In the genomic region with DNA sequence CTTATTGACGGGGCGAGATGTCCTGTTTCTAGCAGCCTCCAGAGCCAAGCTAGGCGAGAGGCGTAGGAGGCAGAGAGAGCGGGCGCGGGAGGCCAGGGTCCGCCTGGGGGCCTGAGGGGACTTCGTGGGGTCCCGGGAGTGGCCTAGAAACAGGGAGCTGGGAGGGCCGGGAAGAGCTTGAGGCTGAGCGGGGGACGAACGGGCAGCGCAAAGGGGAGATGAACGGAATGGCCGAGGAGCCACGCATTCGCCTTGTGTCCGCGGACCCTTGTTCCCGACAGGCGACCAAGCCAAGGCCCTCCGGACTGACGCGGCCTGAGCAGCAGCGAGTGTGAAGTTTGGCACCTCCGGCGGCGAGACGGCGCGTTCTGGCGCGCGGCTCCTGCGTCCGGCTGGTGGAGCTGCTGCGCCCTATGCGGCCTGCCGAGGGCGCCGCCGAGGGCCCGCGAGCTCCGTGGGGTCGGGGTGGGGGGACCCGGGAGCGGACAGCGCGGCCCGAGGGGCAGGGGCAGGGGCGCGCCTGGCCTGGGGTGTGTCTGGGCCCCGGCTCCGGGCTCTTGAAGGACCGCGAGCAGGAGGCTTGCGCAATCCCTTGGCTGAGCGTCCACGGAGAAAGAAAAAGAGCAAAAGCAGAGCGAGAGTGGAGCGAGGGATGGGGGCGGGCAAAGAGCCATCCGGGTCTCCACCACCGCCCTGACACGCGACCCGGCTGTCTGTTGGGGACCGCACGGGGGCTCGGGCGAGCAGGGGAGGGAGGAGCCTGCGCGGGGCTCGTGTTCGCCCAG, we compare ENCODE assay signal across 8 cellular contexts. TPM values are rescaled to one million over a fixed set of nuclear protein-coding genes. Genes with fewer than 3 reads are reported as not detected.
A peak's percentile ranks its signal among the peaks of the same experiment; 100 is the strongest.
DNase-seq lines count a peak whose midpoint lies in the region; ATAC-seq and TF ChIP-seq lines count a peak whose summit lies in the region.

No MANE protein-coding gene starts in this region.

- TF ChIP-seq POLR2A in transverse colon (IDR thresholded peaks at IDR 0.05) = no peak

- H4K20me1 ChIP-seq in OCI-LY3 (ENCODE audit: insufficient read depth, low read length) = peaks cover 32% of the 10 kb centered on the region

- peak overlapping the region; percentile 41; the same call in 1 of the 2 replicates for H3K9ac ChIP-seq in ES-I3 (ENCODE audit: low read depth, low read length)
- peak overlapping the region; percentile 71; the same call in 1 of the 2 replicates for H3K9ac ChIP-seq in OCI-LY3 (ENCODE audit: low read length)

- intact Hi-C loops in lower lobe of right lung (cut with DNase I) = no loop called here
- intact Hi-C loops in transverse colon (cut with DNase I; ENCODE audit: low total_unique reads) = loop anchor here (5.0 kb wide), 1 partner anchor 43 kb away; the partner anchor contains the start of gene CBX8

- TF ChIP-seq EP300 in transverse colon (IDR thresholded peaks at IDR 0.05; ENCODE audit: low read depth) = no peak

- H3K4me3 ChIP-seq in OCI-LY3 (ENCODE audit: low read length) = peak overlapping the region; percentile 85
- no peak overlapping the region for H3K4me3 ChIP-seq in cardiac fibroblast (replicated peaks in 1 of 2; ENCODE audit: low read depth in 2 of 2, low read length in 2 of 2)
- peak overlapping the region; percentile 67 for H3K4me3 ChIP-seq in lower lobe of right lung
- peak overlapping the region in 1 of 4 donors; percentile 56 for H3K4me3 ChIP-seq in transverse colon

- peak overlapping the region; percentile 70 for H3K4me2 ChIP-seq in OCI-LY3 (ENCODE audit: low read length)

- DNase-seq in cardiac fibroblast (ENCODE audit: low read depth in 2 of 2) (peak; percentile 58 to 65), lower lobe of right lung (peak; percentile 84), transverse colon (peak; percentile 67), GOT3 (lab: John Stamatoyannopoulos, UW) (no peak)

- H3K27ac ChIP-seq in OCI-LY3 (ENCODE audit: low read length) (no peak overlapping the region), lower lobe of right lung (peak overlapping the region; percentile 83), transverse colon (peak overlapping the region in 3 of 4 donors; percentile 83 to 86 (median 83))

- H3K9me3 ChIP-seq in ES-I3 (ENCODE audit: control insufficient read depth, insufficient read depth, low read length) (no peaks in the 10 kb centered on the region), OCI-LY3 (ENCODE audit: insufficient read depth, low read length) (no peaks in the 10 kb centered on the region), lower lobe of right lung (no peaks in the 10 kb centered on the region), transverse colon (no peaks in the 10 kb centered on the region)

- peaks cover 8% of the 10 kb centered on the region for H3K4me1 ChIP-seq in ES-I3 (ENCODE audit: insufficient read depth, low read length)
- H3K4me1 ChIP-seq in OCI-LY3 (ENCODE audit: low read length) = peaks cover 27% of the 10 kb centered on the region
- peaks cover 82% of the 10 kb centered on the region for H3K4me1 ChIP-seq in lower lobe of right lung
- peaks cover 45 to 89% (median 78%) of the 10 kb centered on the region in 4 donors for H3K4me1 ChIP-seq in transverse colon

- in situ Hi-C loops in transverse colon (cut with MboI; ENCODE audit: low pct_ligation_motif_present in 1 of 4, low pct_unique_long_range_greater_than_20kb in 1 of 4, low sequenced_read_pairs in 3 of 4) = no loop called here

- H2AFZ ChIP-seq in OCI-LY3 (ENCODE audit: low read depth, low read length) = no peak overlapping the region

- peak; percentile 7; the same call in 1 of the 2 replicates for TF ChIP-seq CTCF in OCI-LY3 (IDR thresholded peaks at IDR 0.05; ENCODE audit: low read depth, low read length)
- TF ChIP-seq CTCF in cardiac fibroblast (IDR thresholded peaks at IDR 0.05; ENCODE audit: low read depth, low read length) = no peak
- TF ChIP-seq CTCF in lower lobe of right lung (IDR thresholded peaks at IDR 0.05) = peak; percentile 32
- peak in 1 of 5 experiments; percentile 25 for TF ChIP-seq CTCF in transverse colon (IDR thresholded peaks at IDR 0.05)

- H3K79me2 ChIP-seq in OCI-LY3 (ENCODE audit: low read length) = peaks cover 39% of the 10 kb centered on the region

- H3K27me3 ChIP-seq in OCI-LY3 (ENCODE audit: low read depth, low read length) (no peaks in the 10 kb centered on the region), lower lobe of right lung (ENCODE audit: low read depth) (peaks cover 40% of the 10 kb centered on the region), transverse colon (peaks cover 43% of the 10 kb centered on the region)

- ATAC-seq in lower lobe of right lung = no peak
- no peak for ATAC-seq in HG03045 (IDR thresholded peaks at IDR 0.05; ENCODE audit: unreplicated experiment)
- no peak for ATAC-seq in GM21717 (IDR thresholded peaks at IDR 0.05; ENCODE audit: unreplicated experiment)

- H3K36me3 ChIP-seq in ES-I3 (ENCODE audit: insufficient read depth, low read length) = no peaks in the 10 kb centered on the region
- H3K36me3 ChIP-seq in OCI-LY3 (replicated peaks; ENCODE audit: low read depth, low read length) = peaks cover 32% of the 10 kb centered on the region
- H3K36me3 ChIP-seq in lower lobe of right lung = peaks cover 1% of the 10 kb centered on the region
- H3K36me3 ChIP-seq in transverse colon = no peaks in the 10 kb centered on the region

- WGBS in transverse colon (ENCODE audit: low coverage in 1 of 2), 2 donors = 16% methylated on average over 59 of the region's 78 CpGs; no CpG with 5 or more reads in 1 of the 2 donors

RNA-seq across cellular contexts. Expression of gene CBX4, which starts 1.2 kb away (rescaled TPM):
- 20.6 TPM for total RNA-seq in lower lobe of right lung
- total RNA-seq in transverse colon = 10 to 100 TPM in 1 of 4 donors, 1 to 10 TPM in 3; 6.6 to 25.1 (median 8.3) TPM

RNA-seq across cellular contexts. Expression of gene CBX8, which starts 43.5 kb away (rescaled TPM):
- total RNA-seq in lower lobe of right lung (5.8 TPM), transverse colon (1 to 10 TPM; 1.5 to 4.4 (median 3.1) TPM)

Comparison
In these comparisons a context has a peak if more than half of its experiments do, and no peak if none do; other contexts are left out.
1. H3K4me3 ChIP-seq: peak in OCI-LY3 (single experiment) and lower lobe of right lung (single experiment); none in cardiac fibroblast (0 of 2).